Comparison of ENCODE assay signal across 16 cellular contexts in genomic region chr3:23600178-23600577, GRCh38.
A peak's percentile ranks its signal among the peaks of the same experiment; 100 is the strongest.
DNase-seq lines count a peak whose midpoint lies in the region; FAIRE-seq and TF ChIP-seq lines count a peak whose summit lies in the region.
"Had no signal": no experiment of that assay in that cellular context is flagged by ENCODE, and none has a peak within 500 bp of the region (broad histone marks: within the 10 kb centered on the region; RNA-seq: fewer than 3 reads in every experiment).

No MANE protein-coding gene starts in this region.

- H3K79me2 ChIP-seq in smooth muscle cell (ENCODE audit: low read depth) (no peaks in the 10 kb centered on the region), neural progenitor cell (ENCODE audit: low read depth) (no peaks in the 10 kb centered on the region)

- DNase-seq in H4 (ENCODE audit: low spot score) (peak; percentile 52), SJCRH30 (peak; percentile 89 to 95), fibroblast of pulmonary artery (ENCODE audit: low read depth) (peak; percentile 90), smooth muscle cell (lab: John Stamatoyannopoulos, UW; ENCODE audit: unreplicated experiment) (no peak), frontal cortex (ENCODE audit: low spot score in 2 of 2) (no peak), endothelial cell (ENCODE audit: low spot score) (no peak), neural progenitor cell (ENCODE audit: low spot score) (no peak)
- DNase-seq: activated CD4-positive, alpha-beta T cell treated with anti-CD3 and anti-CD28 coated beads, Interleukin-2, amount 50 U/mL, for 1 hour; activated gamma-delta T cell treated with Interleukin-2 at 50 U/mL for 16 hours; hippocampal formation; mucosa of descending colon; NCI-H2171 treated with DMSO at 0.1 percent for 48 hours; sigmoid colon had no signal

- H3K27me3 ChIP-seq in SJCRH30 = no peaks in the 10 kb centered on the region
- H3K27me3 ChIP-seq in smooth muscle cell (ENCODE audit: low read depth) = no peaks in the 10 kb centered on the region
- H3K27me3 ChIP-seq in neural progenitor cell = no peaks in the 10 kb centered on the region
- H3K27me3 ChIP-seq: sigmoid colon, vagina had no signal

- H3K4me3 Mint-ChIP-seq in endothelial cell (ENCODE audit: unreplicated experiment) (no peak overlapping the region), neural progenitor cell (no peak overlapping the region)

- H3K36me3 Mint-ChIP-seq in endothelial cell (ENCODE audit: low read depth, unreplicated experiment) (peaks cover 8% of the 10 kb centered on the region), neural progenitor cell (peaks cover 16% of the 10 kb centered on the region)

- H3K4me3 ChIP-seq in SJCRH30 = no peak overlapping the region
- no peak overlapping the region for H3K4me3 ChIP-seq in fibroblast of pulmonary artery (replicated peaks; ENCODE audit: low read depth, low read length)
- no peak overlapping the region for H3K4me3 ChIP-seq in smooth muscle cell
- H3K4me3 ChIP-seq in neural progenitor cell = no peak overlapping the region
- H3K4me3 ChIP-seq: coronary artery, K562, mucosa of descending colon, sigmoid colon, vagina had no signal

- peak overlapping the region; percentile 12 for H3K4me2 ChIP-seq in smooth muscle cell
- no peak overlapping the region for H3K4me2 ChIP-seq in neural progenitor cell

- H3K36me3 ChIP-seq in SJCRH30 = no peaks in the 10 kb centered on the region
- peaks cover 5% of the 10 kb centered on the region for H3K36me3 ChIP-seq in smooth muscle cell (ENCODE audit: low read depth)
- H3K36me3 ChIP-seq in neural progenitor cell = no peaks in the 10 kb centered on the region
- H3K36me3 ChIP-seq: sigmoid colon, vagina had no signal

- H3K4me1 Mint-ChIP-seq in endothelial cell (ENCODE audit: unreplicated experiment) (no peaks in the 10 kb centered on the region), neural progenitor cell (peaks cover 18% of the 10 kb centered on the region)

- H3F3A ChIP-seq in smooth muscle cell (ENCODE audit: low read depth) = no peaks in the 10 kb centered on the region
- peaks cover 9% of the 10 kb centered on the region for H3F3A ChIP-seq in neural progenitor cell (ENCODE audit: low read depth)

- H3K9me3 ChIP-seq in SJCRH30 (replicated peaks) (no peaks in the 10 kb centered on the region), smooth muscle cell (replicated peaks; ENCODE audit: low read depth) (no peaks in the 10 kb centered on the region), neural progenitor cell (ENCODE audit: low read depth) (no peaks in the 10 kb centered on the region)
- H3K9me3 ChIP-seq: mucosa of descending colon, sigmoid colon, vagina had no signal

- no peak overlapping the region for H3K27ac Mint-ChIP-seq in endothelial cell (ENCODE audit: unreplicated experiment)
- H3K27ac Mint-ChIP-seq in neural progenitor cell = no peak overlapping the region

- no peak overlapping the region for H3K9ac ChIP-seq in smooth muscle cell (ENCODE audit: low read depth)
- H3K9ac ChIP-seq in neural progenitor cell = no peak overlapping the region

- H3K9me3 Mint-ChIP-seq in endothelial cell (ENCODE audit: unreplicated experiment) (peaks cover 7% of the 10 kb centered on the region), neural progenitor cell (no peaks in the 10 kb centered on the region)

- TF ChIP-seq CTCF in fibroblast of pulmonary artery (IDR thresholded peaks at IDR 0.05; ENCODE audit: low read length, missing control alignments) (no peak), smooth muscle cell (IDR thresholded peaks at IDR 0.05; ENCODE audit: borderline replicate concordance, insufficient read depth, poor library complexity, severe bottlenecking) (no peak), endothelial cell (IDR thresholded peaks at IDR 0.05; ENCODE audit: unreplicated experiment) (no peak), neural progenitor cell (IDR thresholded peaks at IDR 0.05) (no peak)

- H3K4me1 ChIP-seq in SJCRH30 (peaks cover 28% of the 10 kb centered on the region), smooth muscle cell (ENCODE audit: low read depth) (peaks cover 10% of the 10 kb centered on the region), neural progenitor cell (peaks cover 31% of the 10 kb centered on the region)
- H3K4me1 ChIP-seq: vagina had no signal

- H3K27me3 Mint-ChIP-seq in endothelial cell (ENCODE audit: unreplicated experiment) (peaks cover 2% of the 10 kb centered on the region), neural progenitor cell (ENCODE audit: insufficient read depth, low read depth) (peaks cover 5% of the 10 kb centered on the region)

- H4K20me1 ChIP-seq in smooth muscle cell (ENCODE audit: low read depth) (no peaks in the 10 kb centered on the region), neural progenitor cell (ENCODE audit: low read depth) (no peaks in the 10 kb centered on the region)

- H3K27ac ChIP-seq in SJCRH30 = peak overlapping the region; percentile 81
- peak overlapping the region; percentile 61 for H3K27ac ChIP-seq in smooth muscle cell (ENCODE audit: low read depth)
- H3K27ac ChIP-seq in neural progenitor cell = no peak overlapping the region
- H3K27ac ChIP-seq: coronary artery, vagina had no signal

- no peak for FAIRE-seq in frontal cortex (lab: Jason Lieb, UNC)
- FAIRE-seq: K562 had no signal

- no peak overlapping the region for H2AFZ ChIP-seq in smooth muscle cell (ENCODE audit: low read depth)
- no peak overlapping the region for H2AFZ ChIP-seq in neural progenitor cell (replicated peaks)

- WGBS in smooth muscle cell (ENCODE audit: low lambda C conversion rate) = 53% methylated on average over 5 of the region's 5 CpGs

Comparison
In these comparisons a context has a peak if more than half of its experiments do, and no peak if none do; other contexts are left out.
1. DNase-seq: peak in H4 (single experiment), SJCRH30 (2 of 2) and fibroblast of pulmonary artery (single experiment); none in smooth muscle cell (single experiment), frontal cortex (0 of 2), endothelial cell (single experiment) and neural progenitor cell (single experiment).